ENCODE assay signal across 12 cellular contexts in the genomic region with DNA sequence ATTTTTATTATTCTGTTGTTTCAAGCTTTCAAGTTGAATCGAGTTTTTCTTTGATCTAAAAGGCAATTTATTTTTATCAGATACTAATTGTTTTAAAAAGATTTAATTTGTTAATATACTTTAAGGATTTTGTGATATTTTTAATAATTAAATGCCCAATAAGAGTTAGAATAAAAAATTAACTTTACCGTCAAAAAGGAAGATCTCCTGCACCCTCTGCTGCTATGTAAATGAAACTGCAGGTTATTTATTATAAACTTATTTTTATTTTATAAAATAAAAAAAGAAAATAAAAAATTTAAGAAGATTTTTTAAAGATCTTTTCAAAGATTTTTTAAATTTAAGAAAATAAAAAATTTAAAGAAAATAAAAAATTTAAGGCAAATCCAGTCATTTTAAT.
DNase-seq lines count a peak whose midpoint lies in the region; TF ChIP-seq lines count a peak whose summit lies in the region.
"Had no signal": no experiment of that assay in that cellular context is flagged by ENCODE, and none has a peak within 500 bp of the region (broad histone marks: within the 10 kb centered on the region; RNA-seq: fewer than 3 reads in every experiment).

No MANE protein-coding gene starts in this region.

- DNase-seq in AG09309 (ENCODE audit: low read depth): no peak
- DNase-seq in astrocyte of the cerebellum (ENCODE audit: low read depth): no peak
- no peak for DNase-seq in kidney epithelial cell (ENCODE audit: low read depth)
- no peak for DNase-seq in NCI-H526 (lab: John Stamatoyannopoulos, UW)
- no peak for DNase-seq in COR-L47 (lab: John Stamatoyannopoulos, UW)
- DNase-seq in activated T-cell treated with anti-CD3 and anti-CD28 coated beads for 4 hours: no peak
- DNase-seq in stimulated activated CD4-positive, alpha-beta T cell treated with anti-CD3 and anti-CD28 coated beads, Interleukin-2, amount 100 ng/mL, for 24 hours: no peak
- DNase-seq: activated naive CD4-positive, alpha-beta T cell treated with Interleukin-2 at 50 U/mL for 16 hours; NCI-H2029; T-cell had no signal

- no peaks in the 10 kb centered on the region for H3K27me3 ChIP-seq in kidney epithelial cell (ENCODE audit: control insufficient read depth, insufficient read depth, low read length)
- H3K27me3 ChIP-seq: neutrophil had no signal

- in situ Hi-C loops in astrocyte of the cerebellum (cut with HindIII; ENCODE audit: low sequenced_read_pairs): no loop called here

- H3K4me3 ChIP-seq in AG09309 (ENCODE audit: control insufficient read depth, low read depth, low read length) (no peak overlapping the region), astrocyte of the cerebellum (ENCODE audit: low read depth, low read length) (no peak overlapping the region), kidney epithelial cell (ENCODE audit: low read depth, low read length) (no peak overlapping the region)

- TF ChIP-seq CTCF in AG09309 (IDR thresholded peaks at IDR 0.05; ENCODE audit: control insufficient read depth, insufficient read depth, low read depth, low read length, missing control alignments) (peak; percentile 20), GM12873 (IDR thresholded peaks at IDR 0.05; ENCODE audit: insufficient read depth, low read depth, low read length, missing control alignments) (peak; percentile 21), astrocyte of the cerebellum (IDR thresholded peaks at IDR 0.05; ENCODE audit: low read depth, low read length, missing control alignments) (peak; percentile 28), kidney epithelial cell (IDR thresholded peaks at IDR 0.05; ENCODE audit: insufficient read depth, low read length, poor library complexity, severe bottlenecking) (peak; percentile 39)

- no peaks in the 10 kb centered on the region for H3K36me3 ChIP-seq in kidney epithelial cell (ENCODE audit: control insufficient read depth, insufficient read depth, low read length)
- H3K36me3 ChIP-seq: neutrophil had no signal
